ENCODE assay signal across 7 cellular contexts in genomic region chr10:133518517-133518916, GRCh38. TPM values are rescaled to one million over a fixed set of nuclear protein-coding genes. Genes with fewer than 3 reads are reported as not detected.
"Had no signal": no experiment of that assay in that cellular context is flagged by ENCODE, and none has a peak within 500 bp of the region (broad histone marks: within the 10 kb centered on the region; RNA-seq: fewer than 3 reads in every experiment).

No MANE protein-coding gene starts in this region.

RNA-seq across cellular contexts. Expression of gene CYP2E1, which starts 8.6 kb away (rescaled TPM):
- total RNA-seq: lung microvascular endothelial cell had no signal
- polyA plus RNA-seq: naive thymus-derived CD4-positive, alpha-beta T cell had no signal

RNA-seq across cellular contexts. Expression of gene SYCE1, which starts 46.9 kb away (rescaled TPM):
- total RNA-seq: lung microvascular endothelial cell; myocyte; natural killer cell treated with Interleukin-12 subunit alpha and Interleukin-12 subunit beta and Interleukin-15 and Interleukin-18, amount 100 ng/mL, for 72 hours; skeletal muscle tissue; smooth muscle cell had no signal
- polyA plus RNA-seq: neural cell had no signal
